In the genomic region with DNA sequence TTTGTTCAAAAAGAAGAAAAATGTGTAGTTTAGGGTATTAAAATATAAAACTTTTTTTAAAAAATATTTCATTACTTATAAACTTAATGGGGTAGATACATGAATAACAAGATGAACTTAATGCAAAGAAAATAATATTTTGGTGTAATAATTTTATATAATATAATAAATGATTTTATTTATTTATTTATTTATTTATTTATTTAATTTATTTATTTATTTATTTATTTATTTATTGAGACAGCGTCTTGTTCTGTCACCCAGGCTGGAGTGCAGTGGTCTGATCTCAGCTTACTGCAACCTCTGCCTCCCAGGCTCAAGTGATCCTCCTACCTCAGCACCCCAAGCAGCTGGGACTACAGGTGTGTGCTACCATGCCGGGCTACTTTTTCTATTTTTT, we compare ENCODE assay signal across 1 cellular context.
TF ChIP-seq lines count a peak whose summit lies in the region.

No MANE protein-coding gene starts in this region.

TF ChIP-seq in HEK293, 187 proteins besides CTCF, POLR2A, EP300 and RAD21 (continued from another document):
- TF ChIP-seq, protein P1, sequence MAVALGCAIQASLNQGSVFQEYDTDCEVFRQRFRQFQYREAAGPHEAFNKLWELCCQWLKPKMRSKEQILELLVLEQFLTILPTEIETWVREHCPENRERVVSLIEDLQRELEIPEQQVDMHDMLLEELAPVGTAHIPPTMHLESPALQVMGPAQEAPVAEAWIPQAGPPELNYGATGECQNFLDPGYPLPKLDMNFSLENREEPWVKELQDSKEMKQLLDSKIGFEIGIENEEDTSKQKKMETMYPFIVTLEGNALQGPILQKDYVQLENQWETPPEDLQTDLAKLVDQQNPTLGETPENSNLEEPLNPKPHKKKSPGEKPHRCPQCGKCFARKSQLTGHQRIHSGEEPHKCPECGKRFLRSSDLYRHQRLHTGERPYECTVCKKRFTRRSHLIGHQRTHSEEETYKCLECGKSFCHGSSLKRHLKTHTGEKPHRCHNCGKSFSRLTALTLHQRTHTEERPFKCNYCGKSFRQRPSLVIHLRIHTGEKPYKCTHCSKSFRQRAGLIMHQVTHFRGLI (tag by site-specific recombination; IDR thresholded peaks at IDR 0.05), result no peak
- no peak for TF ChIP-seq ZNF677 (tag by site-specific recombination; IDR thresholded peaks at IDR 0.05)
- no peak for TF ChIP-seq ZNF530 (tag by site-specific recombination; IDR thresholded peaks at IDR 0.05; ENCODE audit: low read depth)
- TF ChIP-seq ZNF610 (tag by site-specific recombination; IDR thresholded peaks at IDR 0.05; ENCODE audit: borderline replicate concordance), result no peak
- TF ChIP-seq ZNF596 (tag by site-specific recombination; IDR thresholded peaks at IDR 0.05), result no peak
- TF ChIP-seq ZNF629 (tag by site-specific recombination; IDR thresholded peaks at IDR 0.05), result 0 out of 2 replicates have a peak, but pooled peaks have one; percentile 37
- no peak for TF ChIP-seq ZNF830 (tag by site-specific recombination; IDR thresholded peaks at IDR 0.05; ENCODE audit: low read depth)
- no peak for TF ChIP-seq ZFP69B (tag by site-specific recombination; IDR thresholded peaks at IDR 0.05)
- TF ChIP-seq ZNF837 (tag by site-specific recombination; IDR thresholded peaks at IDR 0.05), result no peak
- TF ChIP-seq ZNF155 (tag by site-specific recombination; IDR thresholded peaks at IDR 0.05), result no peak
- no peak for TF ChIP-seq ZNF585B (tag by site-specific recombination; IDR thresholded peaks at IDR 0.05)
- TF ChIP-seq ZNF654 (tag by site-specific recombination; IDR thresholded peaks at IDR 0.05; ENCODE audit: low read depth), result peak; percentile 39
- no peak for TF ChIP-seq ZNF423 (tag by site-specific recombination; IDR thresholded peaks at IDR 0.05)
- TF ChIP-seq, protein P2, sequence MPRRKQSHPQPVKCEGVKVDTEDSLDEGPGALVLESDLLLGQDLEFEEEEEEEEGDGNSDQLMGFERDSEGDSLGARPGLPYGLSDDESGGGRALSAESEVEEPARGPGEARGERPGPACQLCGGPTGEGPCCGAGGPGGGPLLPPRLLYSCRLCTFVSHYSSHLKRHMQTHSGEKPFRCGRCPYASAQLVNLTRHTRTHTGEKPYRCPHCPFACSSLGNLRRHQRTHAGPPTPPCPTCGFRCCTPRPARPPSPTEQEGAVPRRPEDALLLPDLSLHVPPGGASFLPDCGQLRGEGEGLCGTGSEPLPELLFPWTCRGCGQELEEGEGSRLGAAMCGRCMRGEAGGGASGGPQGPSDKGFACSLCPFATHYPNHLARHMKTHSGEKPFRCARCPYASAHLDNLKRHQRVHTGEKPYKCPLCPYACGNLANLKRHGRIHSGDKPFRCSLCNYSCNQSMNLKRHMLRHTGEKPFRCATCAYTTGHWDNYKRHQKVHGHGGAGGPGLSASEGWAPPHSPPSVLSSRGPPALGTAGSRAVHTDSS (tag by site-specific recombination; IDR thresholded peaks at IDR 0.05), result no peak
- TF ChIP-seq ZNF701 (tag by site-specific recombination; IDR thresholded peaks at IDR 0.05), result no peak
- TF ChIP-seq, protein P3, sequence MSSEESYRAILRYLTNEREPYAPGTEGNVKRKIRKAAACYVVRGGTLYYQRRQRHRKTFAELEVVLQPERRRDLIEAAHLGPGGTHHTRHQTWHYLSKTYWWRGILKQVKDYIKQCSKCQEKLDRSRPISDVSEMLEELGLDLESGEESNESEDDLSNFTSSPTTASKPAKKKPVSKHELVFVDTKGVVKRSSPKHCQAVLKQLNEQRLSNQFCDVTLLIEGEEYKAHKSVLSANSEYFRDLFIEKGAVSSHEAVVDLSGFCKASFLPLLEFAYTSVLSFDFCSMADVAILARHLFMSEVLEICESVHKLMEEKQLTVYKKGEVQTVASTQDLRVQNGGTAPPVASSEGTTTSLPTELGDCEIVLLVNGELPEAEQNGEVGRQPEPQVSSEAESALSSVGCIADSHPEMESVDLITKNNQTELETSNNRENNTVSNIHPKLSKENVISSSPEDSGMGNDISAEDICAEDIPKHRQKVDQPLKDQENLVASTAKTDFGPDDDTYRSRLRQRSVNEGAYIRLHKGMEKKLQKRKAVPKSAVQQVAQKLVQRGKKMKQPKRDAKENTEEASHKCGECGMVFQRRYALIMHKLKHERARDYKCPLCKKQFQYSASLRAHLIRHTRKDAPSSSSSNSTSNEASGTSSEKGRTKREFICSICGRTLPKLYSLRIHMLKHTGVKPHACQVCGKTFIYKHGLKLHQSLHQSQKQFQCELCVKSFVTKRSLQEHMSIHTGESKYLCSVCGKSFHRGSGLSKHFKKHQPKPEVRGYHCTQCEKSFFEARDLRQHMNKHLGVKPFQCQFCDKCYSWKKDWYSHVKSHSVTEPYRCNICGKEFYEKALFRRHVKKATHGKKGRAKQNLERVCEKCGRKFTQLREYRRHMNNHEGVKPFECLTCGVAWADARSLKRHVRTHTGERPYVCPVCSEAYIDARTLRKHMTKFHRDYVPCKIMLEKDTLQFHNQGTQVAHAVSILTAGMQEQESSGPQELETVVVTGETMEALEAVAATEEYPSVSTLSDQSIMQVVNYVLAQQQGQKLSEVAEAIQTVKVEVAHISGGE (tag by site-specific recombination; conservative IDR thresholded peaks at IDR 0.05; ENCODE audit: low read depth), result peak; percentile 78
- TF ChIP-seq ZNF335 (tag by site-specific recombination; conservative IDR thresholded peaks at IDR 0.05), result no peak
- TF ChIP-seq KLF7 (tag by site-specific recombination; IDR thresholded peaks at IDR 0.05; ENCODE audit: borderline replicate concordance), result no peak
- TF ChIP-seq ZNF394 (tag by site-specific recombination; IDR thresholded peaks at IDR 0.05; ENCODE audit: borderline replicate concordance), result peak; percentile 90
- no peak for TF ChIP-seq ZNF292 (tag by site-specific recombination; IDR thresholded peaks at IDR 0.05; ENCODE audit: borderline replicate concordance, low read depth)
- TF ChIP-seq ZNF19 (tag by site-specific recombination; IDR thresholded peaks at IDR 0.05; ENCODE audit: low read depth), result no peak
- TF ChIP-seq ZNF510 (tag by site-specific recombination; IDR thresholded peaks at IDR 0.05; ENCODE audit: insufficient replicate concordance), result peak; percentile 83
- TF ChIP-seq, protein P4, sequence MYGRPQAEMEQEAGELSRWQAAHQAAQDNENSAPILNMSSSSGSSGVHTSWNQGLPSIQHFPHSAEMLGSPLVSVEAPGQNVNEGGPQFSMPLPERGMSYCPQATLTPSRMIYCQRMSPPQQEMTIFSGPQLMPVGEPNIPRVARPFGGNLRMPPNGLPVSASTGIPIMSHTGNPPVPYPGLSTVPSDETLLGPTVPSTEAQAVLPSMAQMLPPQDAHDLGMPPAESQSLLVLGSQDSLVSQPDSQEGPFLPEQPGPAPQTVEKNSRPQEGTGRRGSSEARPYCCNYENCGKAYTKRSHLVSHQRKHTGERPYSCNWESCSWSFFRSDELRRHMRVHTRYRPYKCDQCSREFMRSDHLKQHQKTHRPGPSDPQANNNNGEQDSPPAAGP (tag by site-specific recombination; IDR thresholded peaks at IDR 0.05), result no peak
- TF ChIP-seq MYNN (tag by site-specific recombination; IDR thresholded peaks at IDR 0.05; ENCODE audit: borderline replicate concordance), result no peak
- TF ChIP-seq, protein P5, sequence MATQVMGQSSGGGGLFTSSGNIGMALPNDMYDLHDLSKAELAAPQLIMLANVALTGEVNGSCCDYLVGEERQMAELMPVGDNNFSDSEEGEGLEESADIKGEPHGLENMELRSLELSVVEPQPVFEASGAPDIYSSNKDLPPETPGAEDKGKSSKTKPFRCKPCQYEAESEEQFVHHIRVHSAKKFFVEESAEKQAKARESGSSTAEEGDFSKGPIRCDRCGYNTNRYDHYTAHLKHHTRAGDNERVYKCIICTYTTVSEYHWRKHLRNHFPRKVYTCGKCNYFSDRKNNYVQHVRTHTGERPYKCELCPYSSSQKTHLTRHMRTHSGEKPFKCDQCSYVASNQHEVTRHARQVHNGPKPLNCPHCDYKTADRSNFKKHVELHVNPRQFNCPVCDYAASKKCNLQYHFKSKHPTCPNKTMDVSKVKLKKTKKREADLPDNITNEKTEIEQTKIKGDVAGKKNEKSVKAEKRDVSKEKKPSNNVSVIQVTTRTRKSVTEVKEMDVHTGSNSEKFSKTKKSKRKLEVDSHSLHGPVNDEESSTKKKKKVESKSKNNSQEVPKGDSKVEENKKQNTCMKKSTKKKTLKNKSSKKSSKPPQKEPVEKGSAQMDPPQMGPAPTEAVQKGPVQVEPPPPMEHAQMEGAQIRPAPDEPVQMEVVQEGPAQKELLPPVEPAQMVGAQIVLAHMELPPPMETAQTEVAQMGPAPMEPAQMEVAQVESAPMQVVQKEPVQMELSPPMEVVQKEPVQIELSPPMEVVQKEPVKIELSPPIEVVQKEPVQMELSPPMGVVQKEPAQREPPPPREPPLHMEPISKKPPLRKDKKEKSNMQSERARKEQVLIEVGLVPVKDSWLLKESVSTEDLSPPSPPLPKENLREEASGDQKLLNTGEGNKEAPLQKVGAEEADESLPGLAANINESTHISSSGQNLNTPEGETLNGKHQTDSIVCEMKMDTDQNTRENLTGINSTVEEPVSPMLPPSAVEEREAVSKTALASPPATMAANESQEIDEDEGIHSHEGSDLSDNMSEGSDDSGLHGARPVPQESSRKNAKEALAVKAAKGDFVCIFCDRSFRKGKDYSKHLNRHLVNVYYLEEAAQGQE (tag by site-specific recombination; IDR thresholded peaks at IDR 0.05), result 0 out of 2 replicates have a peak, but pooled peaks have one; percentile 41
- TF ChIP-seq ZBTB20 (tag by site-specific recombination; IDR thresholded peaks at IDR 0.05), result no peak
- TF ChIP-seq ZNF266 (tag by site-specific recombination; IDR thresholded peaks at IDR 0.05; ENCODE audit: low read depth), result no peak
- no peak for TF ChIP-seq ZNF391 (tag by site-specific recombination; IDR thresholded peaks at IDR 0.05; ENCODE audit: borderline replicate concordance, low read depth)
- no peak for TF ChIP-seq HOXA7 (CRISPR knock-in tag; IDR thresholded peaks at IDR 0.05; ENCODE audit: borderline replicate concordance)
- TF ChIP-seq ZNF37A (tag by site-specific recombination; IDR thresholded peaks at IDR 0.05), result no peak
- no peak for TF ChIP-seq ZNF2 (tag by site-specific recombination; IDR thresholded peaks at IDR 0.05)
- TF ChIP-seq ZNF366 (tag by site-specific recombination; conservative IDR thresholded peaks at IDR 0.05), result no peak
